8 cellular contexts compared by ENCODE assay signal in genomic region chr1:200969726-200970521, GRCh38. TPM values are rescaled to one million over a fixed set of nuclear protein-coding genes. Genes with fewer than 3 reads are reported as not detected.
A peak's percentile ranks its signal among the peaks of the same experiment; 100 is the strongest.
DNase-seq lines count a peak whose midpoint lies in the region; ATAC-seq and TF ChIP-seq lines count a peak whose summit lies in the region.

No MANE protein-coding gene starts in this region.

- H3K27ac ChIP-seq in mesendoderm (ENCODE audit: low read depth, low read length) (no peak overlapping the region), gastroesophageal sphincter (no peak overlapping the region)

- no peak for TF ChIP-seq POLR2A in gastroesophageal sphincter (IDR thresholded peaks at IDR 0.05)

- H2BK15ac ChIP-seq in mesendoderm (replicated peaks; ENCODE audit: low read depth) = no peak overlapping the region

- no peak overlapping the region for H3K56ac ChIP-seq in mesendoderm (ENCODE audit: low read length)

- DNase-seq in mesendoderm = peak; percentile 9
- DNase-seq in NCI-H446 (lab: John Stamatoyannopoulos, UW) = no peak
- no peak for DNase-seq in AML-193 (lab: John Stamatoyannopoulos, UW)
- no peak for DNase-seq in NCI-H1417 treated with DMSO at 0.1 percent for 48 hours (lab: John Stamatoyannopoulos, UW)

- H3K27me3 ChIP-seq in mesendoderm (ENCODE audit: insufficient read depth, low read length, poor library complexity) (no peaks in the 10 kb centered on the region), gastroesophageal sphincter (no peaks in the 10 kb centered on the region)

- no peak overlapping the region for H2AK5ac ChIP-seq in mesendoderm (ENCODE audit: low read length)

- peak; percentile 87 for ATAC-seq in GM18520 (IDR thresholded peaks at IDR 0.05; ENCODE audit: unreplicated experiment)
- peak; percentile 87 for ATAC-seq in GM21576 (IDR thresholded peaks at IDR 0.05; ENCODE audit: unreplicated experiment)
- ATAC-seq in HG03571 (IDR thresholded peaks at IDR 0.05; ENCODE audit: unreplicated experiment) = peak; percentile 64
- no peak for ATAC-seq in gastroesophageal sphincter

- H4K5ac ChIP-seq in mesendoderm (ENCODE audit: low read length) = no peak overlapping the region

- H3K79me2 ChIP-seq in mesendoderm (ENCODE audit: control insufficient read depth, insufficient read depth, low read length) = no peaks in the 10 kb centered on the region

- no peak overlapping the region for H3K23ac ChIP-seq in mesendoderm (ENCODE audit: low read length)

- H3K36me3 ChIP-seq in mesendoderm (ENCODE audit: control insufficient read depth, insufficient read depth, low read length) (no peaks in the 10 kb centered on the region), gastroesophageal sphincter (peaks cover 0 to 6% of the 10 kb centered on the region in 2 donors)

- no peak overlapping the region for H3K4me3 ChIP-seq in mesendoderm (ENCODE audit: low read length)
- H3K4me3 ChIP-seq in gastroesophageal sphincter = no peak overlapping the region

- H3K9me3 ChIP-seq in gastroesophageal sphincter = no peaks in the 10 kb centered on the region

- no peak overlapping the region for H4K8ac ChIP-seq in mesendoderm (ENCODE audit: low read depth, low read length)

- no peak overlapping the region for H3K4ac ChIP-seq in mesendoderm (ENCODE audit: low read depth, low read length)

- no peak overlapping the region for H3K18ac ChIP-seq in mesendoderm (ENCODE audit: low read length)

- no peaks in the 10 kb centered on the region for H3K79me1 ChIP-seq in mesendoderm (ENCODE audit: low read length)

- H3K4me1 ChIP-seq in mesendoderm (ENCODE audit: control insufficient read depth, low read depth, low read length) = no peaks in the 10 kb centered on the region
- H3K4me1 ChIP-seq in gastroesophageal sphincter = peaks cover 0 to 10% (median 3%) of the 10 kb centered on the region in 3 donors

- no peak overlapping the region for H2BK5ac ChIP-seq in mesendoderm (ENCODE audit: low read length)

- no peak overlapping the region for H2BK120ac ChIP-seq in mesendoderm (ENCODE audit: low read depth, low read length)

- WGBS in mesendoderm (ENCODE audit: extremely low coverage, insufficient coverage, low lambda C conversion rate) = no CpG with 5 or more reads among the region's 9 CpGs
- 80% methylated on average over 2 of the region's 9 CpGs; no CpG with 5 or more reads in 1 of the 2 donors for WGBS in gastroesophageal sphincter (ENCODE audit: low coverage in 1 of 2), 2 donors

- TF ChIP-seq CTCF in gastroesophageal sphincter (IDR thresholded peaks at IDR 0.05) = no peak

- no peak overlapping the region for H3K9ac ChIP-seq in mesendoderm (ENCODE audit: low read length)

- TF ChIP-seq EP300 in gastroesophageal sphincter (IDR thresholded peaks at IDR 0.05) = no peak

- no peak overlapping the region for H3K4me2 ChIP-seq in mesendoderm (ENCODE audit: low read length)

RNA-seq across cellular contexts. Expression of gene KIF21B, which starts 53.6 kb away (rescaled TPM):
- polyA plus RNA-seq in mesendoderm (2013, experiment 1 of 2) = 4.6 TPM
- polyA plus RNA-seq in mesendoderm (2013, experiment 2 of 2) = 4.7 TPM
- total RNA-seq in gastroesophageal sphincter = 1 to 10 TPM; 1.2 to 1.9 (median 1.6) TPM
